In the genomic region with DNA sequence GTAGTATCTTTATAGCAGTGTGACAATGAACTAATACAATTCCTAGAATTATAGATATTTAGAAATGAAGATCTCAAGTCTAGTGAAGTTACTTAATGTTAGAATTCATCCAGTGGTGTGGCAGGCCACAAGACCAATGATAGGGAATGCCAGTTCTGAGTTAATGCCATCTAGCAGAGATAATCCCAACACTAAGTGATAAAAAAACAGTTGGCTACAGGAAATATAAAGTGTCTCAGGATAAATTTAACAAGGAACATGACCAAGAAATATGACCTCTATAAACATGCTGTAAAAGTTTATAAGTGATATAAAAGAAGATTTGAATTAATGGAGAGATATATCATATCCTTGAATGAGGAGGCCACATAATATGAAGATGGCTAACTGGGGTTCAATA, we compare ENCODE assay signal across 34 cellular contexts.
DNase-seq lines count a peak whose midpoint lies in the region; ATAC-seq and TF ChIP-seq lines count a peak whose summit lies in the region.
"Had no signal": no experiment of that assay in that cellular context is flagged by ENCODE, and none has a peak within 500 bp of the region (broad histone marks: within the 10 kb centered on the region; RNA-seq: fewer than 3 reads in every experiment).

No MANE protein-coding gene starts in this region.

- H3K4me3 ChIP-seq in LNCaP clone FGC (ENCODE audit: low read depth, low read length) (no peak overlapping the region), PC-3 (ENCODE audit: low read length) (no peak overlapping the region)
- H3K4me3 ChIP-seq in naive thymus-derived CD4-positive, alpha-beta T cell (ENCODE audit: low read length) = no peak overlapping the region
- H3K4me3 ChIP-seq: A549; BLaER1; BLaER1 treated with 17β-estradiol and CSF1 and Interleukin-3, amounts not matched to agents 10 nM and 100 nM had no signal

- no peaks in the 10 kb centered on the region for H3K9me3 ChIP-seq in PC-3 (ENCODE audit: low read length)
- no peaks in the 10 kb centered on the region for H3K9me3 ChIP-seq in naive thymus-derived CD4-positive, alpha-beta T cell (ENCODE audit: control insufficient read depth in 2 of 3, low read length in 3 of 3)
- H3K9me3 ChIP-seq: A549, BE2C, BLaER1, Caco-2 had no signal

- no peaks in the 10 kb centered on the region for H3K4me1 ChIP-seq in PC-3 (ENCODE audit: insufficient read depth, low read length)
- no peaks in the 10 kb centered on the region for H3K4me1 ChIP-seq in naive thymus-derived CD4-positive, alpha-beta T cell (ENCODE audit: control insufficient read depth in 2 of 2, insufficient read depth in 2 of 2, low read length in 2 of 2)
- H3K4me1 ChIP-seq: A549; BE2C; BLaER1; BLaER1 treated with 17β-estradiol and CSF1 and Interleukin-3, amounts not matched to agents 10 nM and 100 nM; Caco-2 had no signal

- no peak for TF ChIP-seq CTCF in 22Rv1 (IDR thresholded peaks at IDR 0.05)
- TF ChIP-seq CTCF in LNCaP clone FGC (IDR thresholded peaks at IDR 0.05; ENCODE audit: control insufficient read depth, extremely low read depth, insufficient read depth) = no peak
- no peak for TF ChIP-seq CTCF in PC-3 (conservative IDR thresholded peaks at IDR 0.05; ENCODE audit: low read depth, low read length)
- no peak for TF ChIP-seq CTCF in VCaP (conservative IDR thresholded peaks at IDR 0.05)

- POLR2A ChIA-PET in PC-3 (lab: Charles Lee; ENCODE audit: unreplicated experiment) = no interaction called here
- POLR2A ChIA-PET in naive thymus-derived CD4-positive, alpha-beta T cell (lab: Charles Lee) = no interaction called here

- no peaks in the 10 kb centered on the region for H3K27me3 Mint-ChIP-seq in naive thymus-derived CD4-positive, alpha-beta T cell
- H3K27me3 Mint-ChIP-seq: B cell; CD4-positive, alpha-beta memory T cell; CD4-positive, alpha-beta T cell; CD4-positive, CD25-positive, alpha-beta regulatory T cell; CD8-positive, alpha-beta memory T cell had no signal

- H3K4me1 Mint-ChIP-seq in naive thymus-derived CD4-positive, alpha-beta T cell = no peaks in the 10 kb centered on the region
- H3K4me1 Mint-ChIP-seq: B cell; CD14-positive monocyte; CD4-positive, alpha-beta memory T cell; CD4-positive, CD25-positive, alpha-beta regulatory T cell; CD8-positive, alpha-beta memory T cell had no signal

- H3K27me3 ChIP-seq in PC-3 (ENCODE audit: low read length) = no peaks in the 10 kb centered on the region
- H3K27me3 ChIP-seq in naive thymus-derived CD4-positive, alpha-beta T cell (ENCODE audit: control insufficient read depth in 2 of 2, insufficient read depth in 2 of 2, low read length in 2 of 2) = no peaks in the 10 kb centered on the region
- H3K27me3 ChIP-seq: BE2C; BLaER1; BLaER1 treated with 17β-estradiol and CSF1 and Interleukin-3, amounts not matched to agents 10 nM and 100 nM had no signal

- intact Hi-C loops in PC-3 (cut with micrococcal nuclease) = no loop called here
- intact Hi-C loops in naive thymus-derived CD4-positive, alpha-beta T cell (cut with micrococcal nuclease) = loop anchor here in 1 of 2 donors (10.0 kb wide), 1 partner anchor 65 kb away; no protein-coding TSS in a partner anchor

- CTCF ChIA-PET in PC-3 (lab: Charles Lee) = no interaction called here
- CTCF ChIA-PET in naive thymus-derived CD4-positive, alpha-beta T cell (lab: Charles Lee) = no interaction called here

- no peaks in the 10 kb centered on the region for H4K20me1 ChIP-seq in PC-3 (ENCODE audit: low read length)
- H4K20me1 ChIP-seq: BLaER1; BLaER1 treated with 17β-estradiol and CSF1 and Interleukin-3, amounts not matched to agents 10 nM and 100 nM had no signal

- H3K36me3 ChIP-seq in PC-3 (ENCODE audit: low read depth, low read length) = no peaks in the 10 kb centered on the region
- no peaks in the 10 kb centered on the region for H3K36me3 ChIP-seq in naive thymus-derived CD4-positive, alpha-beta T cell (ENCODE audit: control insufficient read depth in 2 of 3, insufficient read depth in 3 of 3, low read length in 3 of 3)
- H3K36me3 ChIP-seq: BE2C; BLaER1; BLaER1 treated with 17β-estradiol and CSF1 and Interleukin-3, amounts not matched to agents 10 nM and 100 nM had no signal

- ATAC-seq in PC-3 = peak; percentile 69
- no peak for ATAC-seq in GM19023 (IDR thresholded peaks at IDR 0.05; ENCODE audit: unreplicated experiment)
- ATAC-seq in naive thymus-derived CD4-positive, alpha-beta T cell = no peak
- no peak for ATAC-seq in GM21825 (IDR thresholded peaks at IDR 0.05; ENCODE audit: unreplicated experiment)
- ATAC-seq: A549; CD8-positive, alpha-beta T cell had no signal

- BruUV-seq in PC-3 (replicated peaks; lab: Mats Ljungman, UMichigan) = no TSS peak

- H2AFZ ChIP-seq in PC-3 (ENCODE audit: low read length) = no peak overlapping the region

- no peak overlapping the region for H3K4me2 ChIP-seq in PC-3 (ENCODE audit: low read length)
- H3K4me2 ChIP-seq: A549; BLaER1; BLaER1 treated with 17β-estradiol and CSF1 and Interleukin-3, amounts not matched to agents 10 nM and 100 nM had no signal

- 0 out of 2 replicates have a peak overlapping the region, but pooled peaks have one; percentile 10 for H3K27ac ChIP-seq in 22Rv1
- H3K27ac ChIP-seq in PC-3 (ENCODE audit: low read length) = no peak overlapping the region
- H3K27ac ChIP-seq in VCaP = peak overlapping the region; percentile 74
- no peak overlapping the region for H3K27ac ChIP-seq in naive thymus-derived CD4-positive, alpha-beta T cell (ENCODE audit: low read depth, low read length)
- H3K27ac ChIP-seq: A549; BLaER1; BLaER1 treated with 17β-estradiol and CSF1 and Interleukin-3, amounts not matched to agents 10 nM and 100 nM; C4-2B had no signal

- no peaks in the 10 kb centered on the region for H3K79me2 ChIP-seq in PC-3 (ENCODE audit: low read length)

- DNase-seq in LNCaP clone FGC (ENCODE audit: low read depth) = peak; percentile 79
- no peak for DNase-seq in PC-3
- DNase-seq in NCI-H345 (lab: John Stamatoyannopoulos, UW) = no peak
- no peak for DNase-seq in naive thymus-derived CD4-positive, alpha-beta T cell
- DNase-seq: 8988T; ACHN; AML-193; BE2C; C1 segment of cervical spinal cord; Caco-2; Calu3; CD4-positive, alpha-beta memory T cell; CD4-positive, alpha-beta T cell; CD4-positive, CD25-positive, alpha-beta regulatory T cell; CD8-positive, alpha-beta memory T cell; CD8-positive, alpha-beta T cell; COR-L47; DMS 273 treated with DMSO at 0.1 percent for 48 hours; DMS153; DMS53; DMS79; DMS79 treated with DMSO at 0.1 percent for 48 hours; DND-41; EL had no signal

- H3K27ac Mint-ChIP-seq in naive thymus-derived CD4-positive, alpha-beta T cell = no peak overlapping the region
- H3K27ac Mint-ChIP-seq: B cell; CD14-positive monocyte; CD4-positive, alpha-beta memory T cell; CD4-positive, alpha-beta T cell; CD4-positive, CD25-positive, alpha-beta regulatory T cell; CD8-positive, alpha-beta memory T cell; CD8-positive, alpha-beta T cell had no signal

- H3K9me2 ChIP-seq in PC-3 (replicated peaks; ENCODE audit: low read length) = no peaks in the 10 kb centered on the region

- H3K9me3 Mint-ChIP-seq in naive thymus-derived CD4-positive, alpha-beta T cell = peaks cover 0 to 18% (median 3%) of the 10 kb centered on the region in 11 donors

- H3K36me3 Mint-ChIP-seq in naive thymus-derived CD4-positive, alpha-beta T cell = no peaks in the 10 kb centered on the region
- H3K36me3 Mint-ChIP-seq: CD14-positive monocyte; CD4-positive, alpha-beta memory T cell; CD4-positive, CD25-positive, alpha-beta regulatory T cell; CD8-positive, alpha-beta memory T cell; CD8-positive, alpha-beta T cell had no signal

- no peak overlapping the region for H3K9ac ChIP-seq in PC-3 (ENCODE audit: low read length)
- H3K9ac ChIP-seq: BLaER1; BLaER1 treated with 17β-estradiol and CSF1 and Interleukin-3, amounts not matched to agents 10 nM and 100 nM had no signal

- no peak overlapping the region for H3K4me3 Mint-ChIP-seq in naive thymus-derived CD4-positive, alpha-beta T cell
- H3K4me3 Mint-ChIP-seq: B cell; CD14-positive monocyte; CD4-positive, alpha-beta memory T cell; CD4-positive, alpha-beta T cell; CD4-positive, CD25-positive, alpha-beta regulatory T cell; CD8-positive, alpha-beta memory T cell; CD8-positive, alpha-beta T cell had no signal

- no peaks in the 10 kb centered on the region for H3F3A ChIP-seq in PC-3 (ENCODE audit: low read length, unreplicated experiment)

Comparison
In these comparisons a context has a peak if more than half of its experiments do, and no peak if none do; other contexts are left out.
1. H3K27ac ChIP-seq: peak in 22Rv1 (single experiment) and VCaP (single experiment); none in PC-3 (single experiment) and naive thymus-derived CD4-positive, alpha-beta T cell (single experiment).